18 cellular contexts compared by ENCODE assay signal in the genomic region with DNA sequence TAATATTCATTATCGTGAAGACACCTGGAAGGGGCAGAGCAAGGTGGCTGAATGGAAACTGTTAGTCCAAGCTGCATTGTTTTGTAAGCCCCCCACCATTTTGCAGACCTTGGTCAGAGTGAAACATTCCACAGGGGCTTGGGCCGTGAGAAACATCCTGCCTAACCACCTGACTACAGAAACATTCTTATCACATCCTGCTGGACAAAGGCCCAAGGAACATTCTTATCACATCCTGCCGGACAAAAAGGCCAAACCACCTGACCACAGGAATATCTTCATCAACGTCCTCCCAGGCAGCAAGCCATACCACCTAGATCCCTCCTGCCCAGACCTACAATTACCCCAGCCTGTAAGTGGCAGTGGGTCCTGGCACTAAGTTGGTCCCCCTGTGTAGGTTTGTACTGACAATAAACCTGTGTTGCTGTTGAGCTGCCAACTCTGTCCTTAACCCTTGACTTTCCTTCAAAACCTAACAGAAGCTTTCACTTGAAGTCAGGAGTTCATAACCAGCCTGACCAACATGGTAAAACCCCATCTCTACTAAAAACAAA. TPM values are rescaled to one million over a fixed set of nuclear protein-coding genes. Genes with fewer than 3 reads are reported as not detected.
A peak's percentile ranks its signal among the peaks of the same experiment; 100 is the strongest.
DNase-seq lines count a peak whose midpoint lies in the region; ATAC-seq, FAIRE-seq and TF ChIP-seq lines count a peak whose summit lies in the region.
"Had no signal": no experiment of that assay in that cellular context is flagged by ENCODE, and none has a peak within 500 bp of the region (broad histone marks: within the 10 kb centered on the region; RNA-seq: fewer than 3 reads in every experiment).

No MANE protein-coding gene starts in this region.

- H3K4me3 Mint-ChIP-seq in progenitor cell of endocrine pancreas (ENCODE audit: low read depth) = no peak overlapping the region
- H3K4me3 Mint-ChIP-seq: stimulated activated naive CD8-positive, alpha-beta T cell treated with anti-CD3 and anti-CD28 coated beads, Interleukin-15, Interleukin-2, amounts not matched to agents 100 ng/mL and 50 ng/mL, for 24 hours had no signal

- ATAC-seq in heart left ventricle (peak; percentile 73 to 92 (median 81)), GM21423 (IDR thresholded peaks at IDR 0.05; ENCODE audit: unreplicated experiment) (no peak), left colon (no peak)

- H3K27ac Mint-ChIP-seq in progenitor cell of endocrine pancreas = peak overlapping the region; percentile 78
- H3K27ac Mint-ChIP-seq: stimulated activated naive CD8-positive, alpha-beta T cell treated with anti-CD3 and anti-CD28 coated beads, Interleukin-15, Interleukin-2, amounts not matched to agents 100 ng/mL and 50 ng/mL, for 24 hours had no signal

- no peaks in the 10 kb centered on the region for H3K4me1 Mint-ChIP-seq in progenitor cell of endocrine pancreas (ENCODE audit: low read depth)

- H3K4me1 ChIP-seq in heart left ventricle = peaks cover 0 to 20% (median 4%) of the 10 kb centered on the region in 12 donors
- H3K4me1 ChIP-seq: vagina had no signal

- H3K27ac ChIP-seq in heart left ventricle = peak overlapping the region in 10 of 12 donors; percentile 17 to 76 (median 56)
- H3K27ac ChIP-seq: vagina had no signal

- H3K27me3 ChIP-seq in heart left ventricle = no peaks in the 10 kb centered on the region
- H3K27me3 ChIP-seq: vagina had no signal

- H3K9me3 Mint-ChIP-seq in progenitor cell of endocrine pancreas (ENCODE audit: low read depth) = peaks cover 67% of the 10 kb centered on the region

- WGBS in heart left ventricle, 4 donors = 23 to 33% (median 27%) methylated on average over 4 of the region's 4 CpGs
- WGBS in lower leg skin, 2 donors = 82% methylated on average over 4 of the region's 4 CpGs

- H3K4me3 ChIP-seq in heart left ventricle (no peak overlapping the region), lower leg skin (ENCODE audit: low read depth, poor library complexity, severe bottlenecking) (no peak overlapping the region)
- H3K4me3 ChIP-seq: vagina had no signal

- TF ChIP-seq POLR2A in heart left ventricle (IDR thresholded peaks at IDR 0.05) (no peak), lower leg skin (IDR thresholded peaks at IDR 0.05) (no peak)

- peaks cover 0 to 5% (median 0%) of the 10 kb centered on the region in 9 donors for H3K36me3 ChIP-seq in heart left ventricle
- H3K36me3 ChIP-seq: vagina had no signal

- H3K27me3 Mint-ChIP-seq in progenitor cell of endocrine pancreas = no peaks in the 10 kb centered on the region
- H3K27me3 Mint-ChIP-seq: stimulated activated naive CD8-positive, alpha-beta T cell treated with anti-CD3 and anti-CD28 coated beads, Interleukin-15, Interleukin-2, amounts not matched to agents 100 ng/mL and 50 ng/mL, for 24 hours had no signal

- peaks cover 0 to 76% (median 39%) of the 10 kb centered on the region in 12 donors for H3K9me3 ChIP-seq in heart left ventricle

- intact Hi-C loops in heart left ventricle (cut with DNase I) = loop anchor here in 1 of 10 donors (2.0 kb wide), 1 partner anchor 19 kb away; a partner anchor contains a TSS
- intact Hi-C loops in lower leg skin (cut with DNase I; ENCODE audit: low total_unique reads) = no loop called here
- intact Hi-C loops in left colon (cut with DNase I, micrococcal nuclease) = no loop called here

- no peak for TF ChIP-seq CTCF in heart left ventricle (IDR thresholded peaks at IDR 0.05)
- TF ChIP-seq CTCF in progenitor cell of endocrine pancreas (IDR thresholded peaks at IDR 0.05; ENCODE audit: unreplicated experiment) = no peak
- TF ChIP-seq CTCF in lower leg skin (IDR thresholded peaks at IDR 0.05) = no peak

- FAIRE-seq in HTR-8/SVneo (lab: Jason Lieb, UNC) = peak; percentile 71
- FAIRE-seq: GM12892, islet of Langerhans had no signal

- H3K36me3 Mint-ChIP-seq in progenitor cell of endocrine pancreas (ENCODE audit: insufficient read depth) = peaks cover 88% of the 10 kb centered on the region

- DNase-seq in HTR-8/SVneo (ENCODE audit: insufficient read length, low spot score) (no peak), astrocyte of the hippocampus (ENCODE audit: low read depth, low spot score) (peak; percentile 85), heart left ventricle (peak in 4 of 5 donors; percentile 29 to 54 (median 33)), progenitor cell of endocrine pancreas (ENCODE audit: low spot score, unreplicated experiment) (no peak), lower leg skin (ENCODE audit: low spot score in 2 of 2) (no peak), NCI-H146 treated with DMSO at 0.1 percent for 48 hours (lab: John Stamatoyannopoulos, UW; ENCODE audit: unreplicated experiment) (no peak), left colon (no peak)
- DNase-seq: activated CD4-positive, alpha-beta T cell treated with anti-CD3 and anti-CD28 coated beads for 48 hours; activated naive CD4-positive, alpha-beta T cell treated with Interleukin-2 at 50 U/mL for 16 hours; cerebellar nuclear complex; NCI-H2171; SHP77 had no signal

RNA-seq across cellular contexts. Expression of a gene that starts 19.6 kb away (rescaled TPM):
- total RNA-seq in heart left ventricle (10 to 100 TPM; 34.4 to 51.8 (median 43.2) TPM), progenitor cell of endocrine pancreas (80.7 and 83.0 TPM in 2 replicates), lower leg skin (1 to 10 TPM; 2.4 to 7.3 (median 3.4) TPM), left colon (1 to 10 TPM; 8.2 to 8.6 TPM)
- 10 to 100 TPM; 32.4 to 54.7 TPM for polyA plus RNA-seq in heart left ventricle
- total RNA-seq: H4 had no signal

Comparison
In these comparisons a context has a peak if more than half of its experiments do, and no peak if none do; other contexts are left out.
1. DNase-seq: peak in astrocyte of the hippocampus (single experiment) and heart left ventricle (4 of 5); none in HTR-8/SVneo (single experiment), progenitor cell of endocrine pancreas (single experiment), lower leg skin (0 of 2), NCI-H146 treated with DMSO at 0.1 percent for 48 hours (single experiment) and left colon (0 of 2).
2. ATAC-seq: peak in heart left ventricle (4 of 4); none in GM21423 (single experiment) and left colon (single experiment).